1 cellular context compared by ENCODE assay signal in genomic region chr10:96290368-96291133, GRCh38.
TF ChIP-seq lines count a peak whose summit lies in the region.

No MANE protein-coding gene starts in this region.

TF ChIP-seq in GM12878, 131 proteins besides CTCF, POLR2A, EP300 and RAD21 (continued from another document):
- TF ChIP-seq BCLAF1 (IDR thresholded peaks at IDR 0.05): no peak
- 0 out of 2 replicates have a peak, but pooled peaks have one; percentile 29 for TF ChIP-seq CREB1 (IDR thresholded peaks at IDR 0.05; ENCODE audit: low read depth)
- peak; percentile 46 for TF ChIP-seq RELB (IDR thresholded peaks at IDR 0.05; ENCODE audit: low read depth)
- TF ChIP-seq ZBTB33 (IDR thresholded peaks at IDR 0.05): no peak
- no peak for TF ChIP-seq BCL3 (IDR thresholded peaks at IDR 0.05; ENCODE audit: borderline replicate concordance, insufficient read depth, low read depth, low read length, poor library complexity, severe bottlenecking)
- TF ChIP-seq SREBF2 (IDR thresholded peaks at IDR 0.05; ENCODE audit: low read length): no peak
- TF ChIP-seq NR2C2 (IDR thresholded peaks at IDR 0.05; ENCODE audit: borderline replicate concordance, control insufficient read depth, insufficient read length, low read depth): no peak
- no peak for TF ChIP-seq POLR2AphosphoS5 (IDR thresholded peaks at IDR 0.05; ENCODE audit: low read length)
- no peak for TF ChIP-seq ZNF622 (IDR thresholded peaks at IDR 0.05)
- TF ChIP-seq NRF1 (conservative IDR thresholded peaks at IDR 0.05; ENCODE audit: low read depth, low read length): no peak
